8 cellular contexts compared by ENCODE assay signal in the genomic region with DNA sequence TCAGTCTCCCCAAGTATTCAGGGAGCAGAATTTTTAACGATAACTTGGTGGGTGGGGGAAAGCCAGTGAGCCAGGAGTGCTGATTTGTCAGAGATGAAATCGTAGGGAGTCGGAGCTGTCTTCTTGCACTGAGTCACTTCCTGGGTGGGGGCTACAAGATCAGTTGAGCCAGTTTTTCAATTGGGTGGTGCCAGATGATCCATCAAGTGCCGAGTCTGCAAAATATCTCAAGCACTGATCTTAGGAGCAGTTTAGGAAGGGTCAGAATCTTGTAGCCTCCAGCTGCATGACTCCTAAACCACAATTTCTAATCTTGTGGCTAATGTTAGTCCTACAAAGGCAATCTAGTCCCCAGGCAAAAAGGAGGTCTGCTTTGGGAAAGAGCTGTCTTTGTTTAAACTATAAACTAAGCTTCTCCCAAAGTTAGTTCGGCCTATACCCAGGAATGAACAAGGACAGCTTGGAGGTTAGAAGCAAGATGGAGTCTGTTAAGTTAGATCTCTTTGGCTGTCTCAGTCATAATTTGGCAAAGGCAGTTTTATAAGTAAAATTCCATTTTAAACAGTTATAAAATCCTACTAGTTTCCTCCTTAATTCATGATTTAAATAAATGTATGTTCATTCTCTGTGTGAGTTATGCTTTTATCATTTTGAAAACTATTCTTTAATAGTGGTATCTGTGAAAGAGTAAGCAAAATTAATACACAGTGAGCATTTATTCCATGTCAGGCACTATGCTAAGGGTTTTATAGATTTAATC. TPM values are rescaled to one million over a fixed set of nuclear protein-coding genes. Genes with fewer than 3 reads are reported as not detected.
DNase-seq lines count a peak whose midpoint lies in the region; ATAC-seq, FAIRE-seq and TF ChIP-seq lines count a peak whose summit lies in the region.

No MANE protein-coding gene starts in this region.

- H3K4me1 ChIP-seq in RWPE2 (ENCODE audit: insufficient read depth, poor library complexity, severe bottlenecking) (peaks cover 39% of the 10 kb centered on the region), K562 (replicated peaks in 1 of 2; ENCODE audit: control insufficient read depth in 2 of 2, insufficient read depth in 2 of 2, low read length in 2 of 2) (peaks cover 11 to 32% of the 10 kb centered on the region in 2 experiments; a peak in 4 of 5 replicates)

- no peak for TF ChIP-seq CTCF in RWPE2 (IDR thresholded peaks at IDR 0.05; ENCODE audit: poor library complexity, severe bottlenecking)
- no peak for TF ChIP-seq CTCF in K562 (IDR thresholded peaks at IDR 0.05 in 2 of 3, conservative IDR thresholded peaks at IDR 0.05 in 1 of 3; ENCODE audit: insufficient read depth in 2 of 3, low read depth in 1 of 3, low read length in 3 of 3)

- no peak overlapping the region for H3K4me3 ChIP-seq in RWPE2 (ENCODE audit: severe bottlenecking)
- H3K4me3 ChIP-seq in K562 = no peak overlapping the region

- BruUV-seq in K562 (replicated peaks; lab: Mats Ljungman, UMichigan) = no TSS peak

- H3K79me2 ChIP-seq in K562 (ENCODE audit: control insufficient read depth, insufficient read depth, low read length) = no peaks in the 10 kb centered on the region

- CTCF ChIA-PET in K562 (lab: Yijun Ruan, JAX; ENCODE audit: low intra/inter-chr PET ratio) = interaction anchor here (1.1 kb wide), 1 partner anchor 24 kb away, joined by 3 read pairs; no protein-coding TSS in a partner anchor

- no peaks in the 10 kb centered on the region for H3K9me3 ChIP-seq in RWPE2 (ENCODE audit: severe bottlenecking)
- H3K9me3 ChIP-seq in K562 (replicated peaks; ENCODE audit: control insufficient read depth, insufficient read depth, low read depth, low read length) = no peaks in the 10 kb centered on the region

- POLR2A ChIA-PET in K562 (lab: Yijun Ruan, JAX) = interaction anchor here (0.8 to 5.0 kb wide), 13 partner anchors 10 to 168 kb away, joined by 3 to 35 read pairs (median 5); a partner anchor contains a TSS

- H3K9ac ChIP-seq in K562 (ENCODE audit: insufficient read depth in 1 of 2, low read depth in 2 of 2, low read length in 2 of 2) = no peak overlapping the region

- peak; percentile 61; the same call in 1 of the 2 replicates for TF ChIP-seq EP300 in K562 (IDR thresholded peaks at IDR 0.05; ENCODE audit: low read length)

- intact Hi-C loops in K562 (cut with micrococcal nuclease) = loop anchor here (2.0 kb wide), 2 partner anchors 31 to 51 kb away; no protein-coding TSS in a partner anchor

- peak overlapping the region; percentile 27; the same call in 1 of the 2 replicates for H3K4me2 ChIP-seq in K562 (ENCODE audit: insufficient read depth, low read length)

- H3K27ac ChIP-seq in RWPE2 (ENCODE audit: poor library complexity, severe bottlenecking) (peak overlapping the region; percentile 94), K562 (ENCODE audit: extremely low read depth, low read depth, low read length) (peak overlapping the region; percentile 62; the same call in 2 of the 3 replicates)

- WGBS in K562 (ENCODE audit: insufficient coverage, low coverage, missing lambda C conversion rate) = under 1% methylated on average over 5 of the region's 5 CpGs

- in situ Hi-C loops in K562 (cut with MboI) = no loop called here

- peak; percentile 80 for ATAC-seq in RWPE2 (ENCODE audit: low read depth)
- ATAC-seq in K562 = peak; percentile 86
- no peak for ATAC-seq in GM19351 (IDR thresholded peaks at IDR 0.05; ENCODE audit: unreplicated experiment)
- ATAC-seq in GM18858 (IDR thresholded peaks at IDR 0.05; ENCODE audit: unreplicated experiment) = no peak

- H3K9me1 ChIP-seq in K562 (ENCODE audit: control insufficient read depth, insufficient read depth, low read length) = no peaks in the 10 kb centered on the region

- H4K20me1 ChIP-seq in K562 (replicated peaks; ENCODE audit: control insufficient read depth, insufficient read depth, low read length) = no peaks in the 10 kb centered on the region

- no peak overlapping the region for H2AFZ ChIP-seq in K562 (ENCODE audit: low read depth, low read length)

- peak; percentile 95 for FAIRE-seq in K562 (lab: Jason Lieb, UNC)

- DNase-seq in GM04503 (ENCODE audit: low read depth) = peak; percentile 33
- DNase-seq in RWPE2 (ENCODE audit: low spot score) = peak; percentile 89
- peak in 2 of 4 experiments; percentile 72 to 93 for DNase-seq in K562 (ENCODE audit: extremely low read depth in 1 of 4, low spot score in 3 of 4)
- peak; percentile 37 for DNase-seq in stimulated activated CD4-positive, alpha-beta T cell treated with anti-CD3 and anti-CD28 coated beads, Interleukin-12 subunit alpha, Interleukin-12 subunit beta, amount 100 ng/mL, for 4 hours
- DNase-seq in NCI-H1105 (lab: John Stamatoyannopoulos, UW) = no peak
- DNase-seq in NCI-H510A treated with DMSO at 0.1 percent for 48 hours (lab: John Stamatoyannopoulos, UW) = no peak

- TF ChIP-seq RAD21 in K562 (CRISPR knock-in tag; conservative IDR thresholded peaks at IDR 0.05 in 1 of 2, IDR thresholded peaks at IDR 0.05 in 1 of 2) = no peak

- H3K36me3 ChIP-seq in RWPE2 (ENCODE audit: low read depth) (no peaks in the 10 kb centered on the region; the same call in 1 of the 2 replicates), K562 (ENCODE audit: control insufficient read depth, insufficient read depth, low read length) (peaks cover 14% of the 10 kb centered on the region; the same call in 2 of the 3 replicates)

- H3K27me3 ChIP-seq in RWPE2 (ENCODE audit: insufficient read depth, poor library complexity, severe bottlenecking) (no peaks in the 10 kb centered on the region), K562 (ENCODE audit: control insufficient read depth in 2 of 2, insufficient read depth in 2 of 2, low read length in 2 of 2) (no peaks in the 10 kb centered on the region)

- TF ChIP-seq POLR2A in K562 (conservative IDR thresholded peaks at IDR 0.05) = no peak

TF ChIP-seq in K562, 482 proteins besides CTCF, POLR2A, EP300 and RAD21 (continues in another document):
- no peak for TF ChIP-seq EHMT2 (IDR thresholded peaks at IDR 0.05)
- TF ChIP-seq, protein P1, sequence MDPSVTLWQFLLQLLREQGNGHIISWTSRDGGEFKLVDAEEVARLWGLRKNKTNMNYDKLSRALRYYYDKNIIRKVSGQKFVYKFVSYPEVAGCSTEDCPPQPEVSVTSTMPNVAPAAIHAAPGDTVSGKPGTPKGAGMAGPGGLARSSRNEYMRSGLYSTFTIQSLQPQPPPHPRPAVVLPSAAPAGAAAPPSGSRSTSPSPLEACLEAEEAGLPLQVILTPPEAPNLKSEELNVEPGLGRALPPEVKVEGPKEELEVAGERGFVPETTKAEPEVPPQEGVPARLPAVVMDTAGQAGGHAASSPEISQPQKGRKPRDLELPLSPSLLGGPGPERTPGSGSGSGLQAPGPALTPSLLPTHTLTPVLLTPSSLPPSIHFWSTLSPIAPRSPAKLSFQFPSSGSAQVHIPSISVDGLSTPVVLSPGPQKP (CRISPR knock-in tag; IDR thresholded peaks at IDR 0.05) = no peak
- TF ChIP-seq, protein P2, sequence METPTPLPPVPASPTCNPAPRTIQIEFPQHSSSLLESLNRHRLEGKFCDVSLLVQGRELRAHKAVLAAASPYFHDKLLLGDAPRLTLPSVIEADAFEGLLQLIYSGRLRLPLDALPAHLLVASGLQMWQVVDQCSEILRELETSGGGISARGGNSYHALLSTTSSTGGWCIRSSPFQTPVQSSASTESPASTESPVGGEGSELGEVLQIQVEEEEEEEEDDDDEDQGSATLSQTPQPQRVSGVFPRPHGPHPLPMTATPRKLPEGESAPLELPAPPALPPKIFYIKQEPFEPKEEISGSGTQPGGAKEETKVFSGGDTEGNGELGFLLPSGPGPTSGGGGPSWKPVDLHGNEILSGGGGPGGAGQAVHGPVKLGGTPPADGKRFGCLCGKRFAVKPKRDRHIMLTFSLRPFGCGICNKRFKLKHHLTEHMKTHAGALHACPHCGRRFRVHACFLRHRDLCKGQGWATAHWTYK (CRISPR knock-in tag; IDR thresholded peaks at IDR 0.05) = 0 out of 2 replicates have a peak, but pooled peaks have one; percentile 56
- TF ChIP-seq CBX3 (IDR thresholded peaks at IDR 0.05; ENCODE audit: borderline replicate concordance in 1 of 2, low read length in 2 of 2) = no peak
- TF ChIP-seq TCFL5 (CRISPR knock-in tag; conservative IDR thresholded peaks at IDR 0.05) = no peak
- TF ChIP-seq, protein P3, sequence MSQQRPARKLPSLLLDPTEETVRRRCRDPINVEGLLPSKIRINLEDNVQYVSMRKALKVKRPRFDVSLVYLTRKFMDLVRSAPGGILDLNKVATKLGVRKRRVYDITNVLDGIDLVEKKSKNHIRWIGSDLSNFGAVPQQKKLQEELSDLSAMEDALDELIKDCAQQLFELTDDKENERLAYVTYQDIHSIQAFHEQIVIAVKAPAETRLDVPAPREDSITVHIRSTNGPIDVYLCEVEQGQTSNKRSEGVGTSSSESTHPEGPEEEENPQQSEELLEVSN (IDR thresholded peaks at IDR 0.05; ENCODE audit: borderline replicate concordance in 1 of 2, extremely low read depth in 1 of 2, insufficient read depth in 1 of 2, insufficient read length in 1 of 2, low read depth in 1 of 2, low read length in 1 of 2, poor library complexity in 1 of 2, severe bottlenecking in 1 of 2) = no peak
- no peak for TF ChIP-seq CREB1 (IDR thresholded peaks at IDR 0.05)
- TF ChIP-seq CREB1 (CRISPR knock-in tag; IDR thresholded peaks at IDR 0.05) = no peak; the same call in 1 of the 2 replicates
- peak; percentile 98 for TF ChIP-seq ZNF316 (IDR thresholded peaks at IDR 0.05)
- TF ChIP-seq RAD51 (IDR thresholded peaks at IDR 0.05; ENCODE audit: borderline replicate concordance, low read depth) = no peak
- TF ChIP-seq IFI16 (CRISPR knock-in tag; IDR thresholded peaks at IDR 0.05) = no peak
- TF ChIP-seq HMG20A (CRISPR knock-in tag; conservative IDR thresholded peaks at IDR 0.05) = no peak
- TF ChIP-seq KDM2B (CRISPR knock-in tag; IDR thresholded peaks at IDR 0.05) = no peak

RNA-seq across cellular contexts. Expression of a gene that starts 51.7 kb away (rescaled TPM):
- total RNA-seq in K562 (2011; cell fraction: chromatin; rRNA removed; ENCODE audit: low replicate concordance) = 283 and 319 TPM in 2 replicates
- total RNA-seq in K562 (2011; cell fraction: nucleolus; rRNA removed) = 209 and 233 TPM in 2 replicates
- total RNA-seq in K562 (2011; cell fraction: nucleoplasm; rRNA removed) = 244 and 265 TPM in 2 replicates
- total RNA-seq in K562 (2014; rRNA removed) (104 and 148 TPM in 2 replicates), K562 (2014; rRNA removed; fragmentation: Illumina TruSeq; extraction: Trizol) (168 and 185 TPM in 2 replicates), K562 (2015; rRNA removed; fragmentation: Illumina TruSeq; extraction: Trizol) (111 and 117 TPM in 2 replicates), K562 (2021) (151 and 169 TPM in 2 replicates)
- polyA plus RNA-seq in K562 (2011; rRNA removed) (229 and 244 TPM in 2 replicates), K562 (2014; fragmentation: Illumina TruSeq; extraction: Trizol) (109 and 137 TPM in 2 replicates), K562 (2014; fragmentation: Nextera tagmentation; extraction: Ambion mirVana) (10 to 100 TPM; 79.0 to 82.5 TPM), K562 (2014; rRNA removed) (73.1 and 85.6 TPM in 2 replicates)
- polyA plus RNA-seq in K562 (2011; cell fraction: cytosol; rRNA removed) = 256 and 343 TPM in 2 replicates
- polyA plus RNA-seq in K562 (2011; cell fraction: nucleus; rRNA removed) = 106 and 150 TPM in 2 replicates
- 100 and 134 TPM in 2 replicates for polyA plus RNA-seq in K562 (2012)
- polyA minus RNA-seq in K562 (2011; rRNA and poly(A)+ RNA removed) = 488 and 502 TPM in 2 replicates
- polyA minus RNA-seq in K562 (2011; cell fraction: cytosol; rRNA and poly(A)+ RNA removed) = 198 and 213 TPM in 2 replicates
- polyA minus RNA-seq in K562 (2011; cell fraction: nucleus; rRNA and poly(A)+ RNA removed) = 56.5 and 94.0 TPM in 2 replicates

Comparison
In these comparisons a context has a peak if more than half of its experiments do, and no peak if none do; other contexts are left out.
1. DNase-seq: peak in GM04503 (single experiment), RWPE2 (single experiment) and stimulated activated CD4-positive, alpha-beta T cell treated with anti-CD3 and anti-CD28 coated beads, Interleukin-12 subunit alpha, Interleukin-12 subunit beta, amount 100 ng/mL, for 4 hours (single experiment); none in NCI-H1105 (single experiment) and NCI-H510A treated with DMSO at 0.1 percent for 48 hours (single experiment).
2. ATAC-seq: peak in RWPE2 (single experiment) and K562 (single experiment); none in GM19351 (single experiment) and GM18858 (single experiment).